Comparison of ENCODE assay signal across 26 cellular contexts in genomic region chr6:149815788-149816187, GRCh38.
DNase-seq lines count a peak whose midpoint lies in the region; ATAC-seq and TF ChIP-seq lines count a peak whose summit lies in the region.
"Had no signal": no experiment of that assay in that cellular context is flagged by ENCODE, and none has a peak within 500 bp of the region (broad histone marks: within the 10 kb centered on the region; RNA-seq: fewer than 3 reads in every experiment).

No MANE protein-coding gene starts in this region.

- no peak overlapping the region for H3K27ac Mint-ChIP-seq in activated T-cell treated with anti-CD3 and anti-CD28 coated beads, Interleukin-2, amount 50 U/mL, for 24 hours
- H3K27ac Mint-ChIP-seq: activated CD4-positive, alpha-beta T cell treated with anti-CD3 and anti-CD28 coated beads, Interleukin-2, amount 10 ng/mL, durations not matched to agents 7 days and 5 days; activated T-helper 17 cell treated with anti-CD3 and anti-CD28 coated beads, Interleukin-2, amount 50 U/mL, for 72 hours; stimulated activated effector memory CD8-positive, alpha-beta T cell treated with anti-CD3 and anti-CD28 coated beads, Interleukin-12 subunit alpha, Interleukin-12 subunit beta, amount 100 ng/mL, for 72 hours; T-helper 17 cell had no signal

- H3K4me3 Mint-ChIP-seq in activated T-cell treated with anti-CD3 and anti-CD28 coated beads, Interleukin-2, amount 50 U/mL, for 24 hours = no peak overlapping the region
- H3K4me3 Mint-ChIP-seq: activated CD4-positive, alpha-beta T cell treated with anti-CD3 and anti-CD28 coated beads, Interleukin-2, amount 10 ng/mL, durations not matched to agents 7 days and 5 days; activated T-helper 17 cell treated with anti-CD3 and anti-CD28 coated beads, Interleukin-2, amount 50 U/mL, for 72 hours; stimulated activated effector memory CD8-positive, alpha-beta T cell treated with anti-CD3 and anti-CD28 coated beads, Interleukin-12 subunit alpha, Interleukin-12 subunit beta, amount 100 ng/mL, for 72 hours; T-helper 17 cell had no signal

- no peak for TF ChIP-seq CTCF in GM12865 (IDR thresholded peaks at IDR 0.05; ENCODE audit: insufficient read depth, low read depth, low read length, missing control alignments)

- no peaks in the 10 kb centered on the region for H3K9me3 Mint-ChIP-seq in activated T-cell treated with anti-CD3 and anti-CD28 coated beads, Interleukin-2, amount 50 U/mL, for 24 hours
- H3K9me3 Mint-ChIP-seq: activated CD4-positive, alpha-beta T cell treated with anti-CD3 and anti-CD28 coated beads, Interleukin-2, amount 10 ng/mL, durations not matched to agents 7 days and 5 days; activated T-helper 17 cell treated with anti-CD3 and anti-CD28 coated beads, Interleukin-2, amount 50 U/mL, for 72 hours; stimulated activated effector memory CD8-positive, alpha-beta T cell treated with anti-CD3 and anti-CD28 coated beads, Interleukin-12 subunit alpha, Interleukin-12 subunit beta, amount 100 ng/mL, for 72 hours had no signal

- H3K36me3 Mint-ChIP-seq in activated T-cell treated with anti-CD3 and anti-CD28 coated beads, Interleukin-2, amount 50 U/mL, for 24 hours (ENCODE audit: low read depth) = peaks cover 35% of the 10 kb centered on the region

- H3K4me1 Mint-ChIP-seq in activated T-cell treated with anti-CD3 and anti-CD28 coated beads, Interleukin-2, amount 50 U/mL, for 24 hours (ENCODE audit: low read depth) = peaks cover 3% of the 10 kb centered on the region
- H3K4me1 Mint-ChIP-seq: activated T-helper 17 cell treated with anti-CD3 and anti-CD28 coated beads, Interleukin-2, amount 50 U/mL, for 72 hours; stimulated activated effector memory CD8-positive, alpha-beta T cell treated with anti-CD3 and anti-CD28 coated beads, Interleukin-12 subunit alpha, Interleukin-12 subunit beta, amount 100 ng/mL, for 72 hours had no signal

- DNase-seq in GM12865 (ENCODE audit: low read depth) (peak; percentile 24), MV-4-11 (lab: John Stamatoyannopoulos, UW) (peak; percentile 23), DMS153 (lab: John Stamatoyannopoulos, UW) (no peak)
- no peak for DNase-seq in activated T-cell treated with anti-CD3 and anti-CD28 coated beads, Interleukin-2, amount 50 U/mL, for 24 hours
- DNase-seq: ACHN; activated CD4-positive, alpha-beta T cell treated with anti-CD3 and anti-CD28 coated beads, Interleukin-2, amount 10 ng/mL, durations not matched to agents 7 days and 5 days; activated naive CD4-positive, alpha-beta T cell treated with anti-CD3 and anti-CD28 coated beads, Interleukin-2, amount 50 U/mL, for 16 hours; COR-L47; HCEC 1CT; hippocampal formation; Kasumi-1; left colon; NCI-H446; NCI-H774; posterior cingulate gyrus; stimulated activated CD4-positive, alpha-beta T cell treated with anti-CD3 and anti-CD28 coated beads, Interleukin-4, amount 100 ng/mL, for 24 hours; T-helper 17 cell; upper lobe of left lung had no signal

- ATAC-seq in GM18858 (IDR thresholded peaks at IDR 0.05; ENCODE audit: unreplicated experiment) (peak; percentile 72), GM21529 (IDR thresholded peaks at IDR 0.05; ENCODE audit: unreplicated experiment) (peak; percentile 74), GM21367 (IDR thresholded peaks at IDR 0.05; ENCODE audit: unreplicated experiment) (no peak), HG03354 (IDR thresholded peaks at IDR 0.05; ENCODE audit: poor library complexity, severe bottlenecking, unreplicated experiment) (no peak)
- ATAC-seq: activated T-helper 17 cell treated with anti-CD3 and anti-CD28 coated beads, Interleukin-2, amount 50 U/mL, for 72 hours; left colon; sciatic nerve; stimulated activated effector memory CD8-positive, alpha-beta T cell treated with anti-CD3 and anti-CD28 coated beads, Interleukin-12 subunit alpha, Interleukin-12 subunit beta, amount 100 ng/mL, for 72 hours; T-helper 17 cell had no signal

- no peaks in the 10 kb centered on the region for H3K27me3 Mint-ChIP-seq in activated T-cell treated with anti-CD3 and anti-CD28 coated beads, Interleukin-2, amount 50 U/mL, for 24 hours
- H3K27me3 Mint-ChIP-seq: activated CD4-positive, alpha-beta T cell treated with anti-CD3 and anti-CD28 coated beads, Interleukin-2, amount 10 ng/mL, durations not matched to agents 7 days and 5 days; activated T-helper 17 cell treated with anti-CD3 and anti-CD28 coated beads, Interleukin-2, amount 50 U/mL, for 72 hours; T-helper 17 cell had no signal

- H3K4me3 ChIP-seq in GM12865 (ENCODE audit: low read depth, low read length) = no peak overlapping the region
- H3K4me3 ChIP-seq: breast epithelium, upper lobe of left lung had no signal

Comparison
In these comparisons a context has a peak if more than half of its experiments do, and no peak if none do; other contexts are left out.
1. DNase-seq: peak in GM12865 (single experiment) and MV-4-11 (single experiment); none in activated T-cell treated with anti-CD3 and anti-CD28 coated beads, Interleukin-2, amount 50 U/mL, for 24 hours (single experiment) and DMS153 (single experiment).
2. ATAC-seq: peak in GM18858 (single experiment) and GM21529 (single experiment); none in GM21367 (single experiment) and HG03354 (single experiment).